ENCODE assay signal across 32 cellular contexts in the genomic region with DNA sequence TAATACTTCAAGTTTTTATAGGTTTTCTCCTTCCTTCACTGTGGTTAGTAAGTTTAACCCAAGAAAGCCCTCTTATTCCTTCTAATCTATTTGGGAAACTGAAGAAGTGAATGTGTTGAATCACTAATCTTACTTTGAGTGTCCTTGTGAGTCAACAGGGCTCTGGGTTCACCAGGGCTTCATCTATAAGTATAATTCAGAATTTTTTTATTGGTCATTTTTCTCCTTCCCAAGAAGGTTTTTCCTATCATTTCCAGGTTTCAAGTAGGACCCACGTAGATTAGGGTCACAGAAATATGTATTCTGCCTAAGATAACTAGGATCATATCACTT.
"Had no signal": no experiment of that assay in that cellular context is flagged by ENCODE, and none has a peak within 500 bp of the region (broad histone marks: within the 10 kb centered on the region; RNA-seq: fewer than 3 reads in every experiment).

No MANE protein-coding gene starts in this region.

- ATAC-seq: activated CD8-positive, alpha-beta memory T cell treated with anti-CD3 and anti-CD28 coated beads, Interleukin-2, amount 10 ng/mL, durations not matched to agents 7 days and 5 days; activated CD8-positive, alpha-beta T cell treated with anti-CD3 and anti-CD28 coated beads, Interleukin-2, amount 10 ng/mL, durations not matched to agents 7 days and 5 days; activated naive CD8-positive, alpha-beta T cell treated with anti-CD3 and anti-CD28 coated beads, Interleukin-2, amount 50 U/mL, for 24 hours; esophagus mucosa; T-cell; WTC11 had no signal

- H3K9me3 ChIP-seq: adrenal gland, breast epithelium, colonic mucosa had no signal

- H3K4me1 Mint-ChIP-seq: WTC11 had no signal

- H3K27me3 Mint-ChIP-seq: activated CD4-positive, alpha-beta memory T cell treated with anti-CD3 and anti-CD28 coated beads for 36 hours; activated CD4-positive, alpha-beta T cell treated with anti-CD3 and anti-CD28 coated beads, Interleukin-2, amount 10 ng/mL, durations not matched to agents 24 days and 14 days; activated CD8-positive, alpha-beta memory T cell treated with anti-CD3 and anti-CD28 coated beads, Interleukin-2, amount 10 ng/mL, durations not matched to agents 7 days and 5 days; activated naive CD4-positive, alpha-beta T cell treated with anti-CD3 and anti-CD28 coated beads, Interleukin-2, amount 50 U/mL, for 24 hours; activated naive CD8-positive, alpha-beta T cell treated with anti-CD3 and anti-CD28 coated beads for 36 hours; activated naive CD8-positive, alpha-beta T cell treated with anti-CD3 and anti-CD28 coated beads, Interleukin-2, amount 50 U/mL, for 24 hours; activated T-cell treated with anti-CD3 and anti-CD28 coated beads, Interleukin-2, amount 50 U/mL, for 24 hours; brain; T-cell had no signal

- H3K9me3 Mint-ChIP-seq: activated CD4-positive, alpha-beta memory T cell treated with anti-CD3 and anti-CD28 coated beads for 36 hours; activated CD4-positive, alpha-beta T cell treated with anti-CD3 and anti-CD28 coated beads, Interleukin-2, amount 10 ng/mL, durations not matched to agents 24 days and 14 days; activated naive CD4-positive, alpha-beta T cell treated with anti-CD3 and anti-CD28 coated beads for 36 hours; activated naive CD4-positive, alpha-beta T cell treated with anti-CD3 and anti-CD28 coated beads, Interleukin-2, amount 50 U/mL, for 24 hours; activated naive CD8-positive, alpha-beta T cell treated with anti-CD3 and anti-CD28 coated beads for 36 hours; activated naive CD8-positive, alpha-beta T cell treated with anti-CD3 and anti-CD28 coated beads, Interleukin-2, amount 50 U/mL, for 24 hours; activated T-cell treated with anti-CD3 and anti-CD28 coated beads, Interleukin-2, amount 50 U/mL, for 24 hours; activated T-helper 2 cell treated with anti-CD3 and anti-CD28 coated beads, Interferon-gamma antibody, Interleukin-2, Interleukin-4, amounts not matched to agents 10 μg/mL and 5 μg/mL and 100 μg/mL, durations not matched to agents 14 hours and 24 hours and 36 hours; brain; T-cell; T-helper 1 cell treated with Interleukin-12 subunit alpha and Interleukin-12 subunit beta and Interleukin-4 antibody, amounts not matched to agents 30 μg/mL and 1 μg/mL, for 36 hours; T-helper 2 cell treated with Interferon-gamma antibody and Interleukin-4, amounts not matched to agents 5 μg/mL and 100 μg/mL, for 36 hours; WTC11 had no signal

- H3K36me3 ChIP-seq: adrenal gland, breast epithelium, cardiac muscle cell, colonic mucosa had no signal

- H3K27ac ChIP-seq: adrenal gland, breast epithelium, cardiac muscle cell, colonic mucosa had no signal

- H3K4me3 ChIP-seq: adrenal gland, breast epithelium, cardiac muscle cell, colonic mucosa had no signal

- H3K36me3 Mint-ChIP-seq: WTC11 had no signal

- H3K27ac Mint-ChIP-seq: activated CD4-positive, alpha-beta memory T cell treated with anti-CD3 and anti-CD28 coated beads for 36 hours; activated CD4-positive, alpha-beta T cell treated with anti-CD3 and anti-CD28 coated beads, Interleukin-2, amount 10 ng/mL, durations not matched to agents 24 days and 14 days; activated CD8-positive, alpha-beta memory T cell treated with anti-CD3 and anti-CD28 coated beads, Interleukin-2, amount 10 ng/mL, durations not matched to agents 7 days and 5 days; activated CD8-positive, alpha-beta T cell treated with anti-CD3 and anti-CD28 coated beads, Interleukin-2, amount 10 ng/mL, durations not matched to agents 7 days and 5 days; activated naive CD4-positive, alpha-beta T cell treated with anti-CD3 and anti-CD28 coated beads for 36 hours; activated naive CD4-positive, alpha-beta T cell treated with anti-CD3 and anti-CD28 coated beads, Interleukin-2, amount 50 U/mL, for 24 hours; activated naive CD8-positive, alpha-beta T cell treated with anti-CD3 and anti-CD28 coated beads for 36 hours; activated naive CD8-positive, alpha-beta T cell treated with anti-CD3 and anti-CD28 coated beads, Interleukin-2, amount 50 U/mL, for 24 hours; activated T-cell treated with anti-CD3 and anti-CD28 coated beads, Interleukin-2, amount 50 U/mL, for 24 hours; activated T-helper 2 cell treated with anti-CD3 and anti-CD28 coated beads, Interferon-gamma antibody, Interleukin-2, Interleukin-4, amounts not matched to agents 10 μg/mL and 5 μg/mL and 100 μg/mL, durations not matched to agents 14 hours and 24 hours and 36 hours; brain; T-cell; T-helper 1 cell treated with Interleukin-12 subunit alpha and Interleukin-12 subunit beta and Interleukin-4 antibody, amounts not matched to agents 30 μg/mL and 1 μg/mL, for 36 hours; T-helper 2 cell treated with Interferon-gamma antibody and Interleukin-4, amounts not matched to agents 5 μg/mL and 100 μg/mL, for 36 hours; WTC11 had no signal

- H3K27me3 ChIP-seq: adrenal gland, breast epithelium, cardiac muscle cell, colonic mucosa had no signal

- H3K4me1 ChIP-seq: adrenal gland, breast epithelium, colonic mucosa had no signal

- H3K4me3 Mint-ChIP-seq: activated CD4-positive, alpha-beta memory T cell treated with anti-CD3 and anti-CD28 coated beads for 36 hours; activated CD4-positive, alpha-beta T cell treated with anti-CD3 and anti-CD28 coated beads, Interleukin-2, amount 10 ng/mL, durations not matched to agents 24 days and 14 days; activated CD8-positive, alpha-beta memory T cell treated with anti-CD3 and anti-CD28 coated beads, Interleukin-2, amount 10 ng/mL, durations not matched to agents 7 days and 5 days; activated CD8-positive, alpha-beta T cell treated with anti-CD3 and anti-CD28 coated beads, Interleukin-2, amount 10 ng/mL, durations not matched to agents 7 days and 5 days; activated naive CD4-positive, alpha-beta T cell treated with anti-CD3 and anti-CD28 coated beads for 36 hours; activated naive CD4-positive, alpha-beta T cell treated with anti-CD3 and anti-CD28 coated beads, Interleukin-2, amount 50 U/mL, for 24 hours; activated naive CD8-positive, alpha-beta T cell treated with anti-CD3 and anti-CD28 coated beads for 36 hours; activated naive CD8-positive, alpha-beta T cell treated with anti-CD3 and anti-CD28 coated beads, Interleukin-2, amount 50 U/mL, for 24 hours; activated T-cell treated with anti-CD3 and anti-CD28 coated beads, Interleukin-2, amount 50 U/mL, for 24 hours; brain; T-cell; T-helper 1 cell treated with Interleukin-12 subunit alpha and Interleukin-12 subunit beta and Interleukin-4 antibody, amounts not matched to agents 30 μg/mL and 1 μg/mL, for 36 hours; T-helper 2 cell treated with Interferon-gamma antibody and Interleukin-4, amounts not matched to agents 5 μg/mL and 100 μg/mL, for 36 hours; WTC11 had no signal

- DNase-seq: activated CD4-positive, alpha-beta memory T cell treated with anti-CD3 and anti-CD28 coated beads for 36 hours; activated CD4-positive, alpha-beta T cell treated with anti-CD3 and anti-CD28 coated beads for 1 hour; activated CD4-positive, alpha-beta T cell treated with anti-CD3 and anti-CD28 coated beads, Interleukin-2, amount 10 ng/mL, durations not matched to agents 24 days and 14 days; activated CD8-positive, alpha-beta memory T cell treated with anti-CD3 and anti-CD28 coated beads, Interleukin-2, amount 10 ng/mL, durations not matched to agents 7 days and 5 days; activated CD8-positive, alpha-beta memory T cell treated with anti-CD3 and anti-CD28 coated beads, Interleukin-2, amount 50 U/mL, for 4 hours; activated CD8-positive, alpha-beta T cell treated with anti-CD3 and anti-CD28 coated beads, Interleukin-2, amount 10 ng/mL, durations not matched to agents 7 days and 5 days; activated effector memory CD4-positive, alpha-beta T cell treated with anti-CD3 and anti-CD28 coated beads, Interleukin-2, amount 50 U/mL, for 16 hours; activated naive CD4-positive, alpha-beta T cell treated with anti-CD3 and anti-CD28 coated beads for 36 hours; activated naive CD8-positive, alpha-beta T cell treated with anti-CD3 and anti-CD28 coated beads for 36 hours; activated naive CD8-positive, alpha-beta T cell treated with anti-CD3 and anti-CD28 coated beads, Interleukin-2, amount 50 U/mL, for 24 hours; activated T-cell treated with anti-CD3 and anti-CD28 coated beads, Interleukin-2, amount 50 U/mL, for 24 hours; adrenal gland; amygdala; aorta; central memory CD4-positive, alpha-beta T cell; cerebellar nuclear complex; colonic mucosa; effector CD8-positive, alpha-beta T cell; foreskin fibroblast; head of caudate nucleus; SW 1271; T-cell; T1000 had no signal
